Comparison of ENCODE assay signal across 9 cellular contexts in the genomic region with DNA sequence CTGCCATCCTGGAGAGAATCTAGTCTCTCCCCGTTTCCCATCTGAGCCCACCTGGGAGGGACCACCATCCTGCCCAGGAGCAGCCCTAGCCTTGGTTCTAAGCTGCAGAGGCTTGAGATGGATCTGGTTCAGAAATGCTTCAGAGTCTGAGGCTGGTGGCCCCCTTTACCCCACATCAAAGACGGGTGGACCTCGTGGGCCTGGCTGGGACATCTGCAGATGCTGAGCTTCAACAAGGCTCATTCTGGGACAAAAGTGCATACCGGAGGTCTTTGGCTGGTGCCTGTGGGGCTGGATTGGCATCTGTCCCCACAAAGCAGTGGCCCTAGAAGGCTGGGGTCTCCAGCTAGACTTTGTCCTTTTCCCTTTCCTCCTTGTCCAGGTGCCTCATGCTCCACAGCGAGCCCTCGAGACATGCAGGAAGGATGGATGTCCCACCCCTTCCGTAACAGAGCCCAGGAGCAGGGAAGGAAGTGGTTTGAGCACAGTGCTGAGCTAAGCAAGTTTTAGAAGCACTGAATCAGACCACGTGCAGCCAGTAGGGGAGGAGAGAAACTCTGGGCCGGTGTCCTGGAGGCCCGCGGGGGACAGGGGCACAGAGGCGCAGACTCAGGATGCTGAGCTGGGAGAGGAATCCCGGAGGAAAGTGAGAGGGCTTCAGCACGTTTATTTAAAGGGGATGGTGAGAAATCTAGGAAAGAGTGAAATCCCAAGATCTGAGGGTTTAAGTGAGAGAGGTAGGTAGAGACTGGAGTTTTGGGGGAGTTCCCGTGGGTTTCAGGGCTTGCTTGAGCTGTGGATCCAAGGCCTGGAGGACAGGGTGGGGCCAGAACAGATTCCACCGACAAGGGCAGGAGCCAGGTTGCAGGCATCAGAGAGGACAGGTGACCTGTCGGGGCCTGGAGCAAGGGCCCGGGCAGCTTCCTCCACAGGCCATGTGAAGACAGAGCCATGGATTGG. TPM values are rescaled to one million over a fixed set of nuclear protein-coding genes. Genes with fewer than 3 reads are reported as not detected.
DNase-seq lines count a peak whose midpoint lies in the region; ATAC-seq and TF ChIP-seq lines count a peak whose summit lies in the region.
"Had no signal": no experiment of that assay in that cellular context is flagged by ENCODE, and none has a peak within 500 bp of the region (broad histone marks: within the 10 kb centered on the region; RNA-seq: fewer than 3 reads in every experiment).

No MANE protein-coding gene starts in this region.

- in situ Hi-C loops in GM13976 (cut with MboI; ENCODE audit: low sequenced_read_pairs, unreplicated experiment) (no loop called here), ACHN (cut with HindIII; ENCODE audit: low pct_ligation_motif_present, low pct_unique_long_range_greater_than_20kb, low sequenced_read_pairs) (no loop called here)

- H3K36me3 ChIP-seq in A673 (ENCODE audit: insufficient read depth, low read length, poor library complexity, severe bottlenecking), result no peaks in the 10 kb centered on the region

- ATAC-seq in HG03039 (IDR thresholded peaks at IDR 0.05; ENCODE audit: unreplicated experiment), result peak; percentile 26
- ATAC-seq in SK-N-SH treated with all-trans-retinoic acid at 6 μM for 48 hours, result no peak

- H3K27me3 ChIP-seq in A673 (replicated peaks; ENCODE audit: insufficient read depth, low read depth, low read length, poor library complexity), result peaks cover 32% of the 10 kb centered on the region

- no peak overlapping the region for H3K27ac ChIP-seq in A673 (ENCODE audit: low read depth, low read length, poor library complexity, severe bottlenecking)

- H3K4me1 ChIP-seq in A673 (ENCODE audit: insufficient read depth, low read length, poor library complexity, severe bottlenecking), result no peaks in the 10 kb centered on the region

- DNase-seq in GM13976 (ENCODE audit: low spot score) (peak; percentile 79), mucosa of gallbladder (ENCODE audit: low spot score) (peak; percentile 44), ACHN (no peak), A673 (ENCODE audit: low spot score) (no peak), NCI-H1694 (lab: John Stamatoyannopoulos, UW) (no peak)
- peak; percentile 5 for DNase-seq in activated CD8-positive, alpha-beta memory T cell treated with anti-CD3 and anti-CD28 coated beads, Interleukin-2, amount 50 U/mL, for 24 hours (ENCODE audit: extremely low read depth)

- CTCF ChIA-PET in A673 (lab: Charles Lee), result no interaction called here

- POLR2A ChIA-PET in A673 (lab: Charles Lee; ENCODE audit: low non-redundant PET), result no interaction called here

- intact Hi-C loops in A673 (cut with micrococcal nuclease; ENCODE audit: unreplicated experiment), result no loop called here

- TF ChIP-seq CTCF in GM13976 (IDR thresholded peaks at IDR 0.05; ENCODE audit: borderline replicate concordance, control extremely low read depth, extremely low read depth, insufficient read depth, missing control alignments) (no peak), A673 (conservative IDR thresholded peaks at IDR 0.05; ENCODE audit: low read depth, low read length) (no peak)

- H3K4me3 ChIP-seq in A673 (ENCODE audit: low read depth, low read length, poor library complexity, severe bottlenecking), result no peak overlapping the region

- BruUV-seq in A673 (replicated peaks; lab: Mats Ljungman, UMichigan), result no TSS peak

- no peaks in the 10 kb centered on the region for H3K9me3 ChIP-seq in A673 (ENCODE audit: low read depth, low read length, poor library complexity, severe bottlenecking)

TF ChIP-seq in SK-N-SH treated with all-trans-retinoic acid at 6 μM for 48 hours, 23 proteins besides CTCF, POLR2A, EP300 and RAD21:
- no peak for TF ChIP-seq GLIS3 (CRISPR knock-in tag; IDR thresholded peaks at IDR 0.05)
- TF ChIP-seq, protein P1, sequence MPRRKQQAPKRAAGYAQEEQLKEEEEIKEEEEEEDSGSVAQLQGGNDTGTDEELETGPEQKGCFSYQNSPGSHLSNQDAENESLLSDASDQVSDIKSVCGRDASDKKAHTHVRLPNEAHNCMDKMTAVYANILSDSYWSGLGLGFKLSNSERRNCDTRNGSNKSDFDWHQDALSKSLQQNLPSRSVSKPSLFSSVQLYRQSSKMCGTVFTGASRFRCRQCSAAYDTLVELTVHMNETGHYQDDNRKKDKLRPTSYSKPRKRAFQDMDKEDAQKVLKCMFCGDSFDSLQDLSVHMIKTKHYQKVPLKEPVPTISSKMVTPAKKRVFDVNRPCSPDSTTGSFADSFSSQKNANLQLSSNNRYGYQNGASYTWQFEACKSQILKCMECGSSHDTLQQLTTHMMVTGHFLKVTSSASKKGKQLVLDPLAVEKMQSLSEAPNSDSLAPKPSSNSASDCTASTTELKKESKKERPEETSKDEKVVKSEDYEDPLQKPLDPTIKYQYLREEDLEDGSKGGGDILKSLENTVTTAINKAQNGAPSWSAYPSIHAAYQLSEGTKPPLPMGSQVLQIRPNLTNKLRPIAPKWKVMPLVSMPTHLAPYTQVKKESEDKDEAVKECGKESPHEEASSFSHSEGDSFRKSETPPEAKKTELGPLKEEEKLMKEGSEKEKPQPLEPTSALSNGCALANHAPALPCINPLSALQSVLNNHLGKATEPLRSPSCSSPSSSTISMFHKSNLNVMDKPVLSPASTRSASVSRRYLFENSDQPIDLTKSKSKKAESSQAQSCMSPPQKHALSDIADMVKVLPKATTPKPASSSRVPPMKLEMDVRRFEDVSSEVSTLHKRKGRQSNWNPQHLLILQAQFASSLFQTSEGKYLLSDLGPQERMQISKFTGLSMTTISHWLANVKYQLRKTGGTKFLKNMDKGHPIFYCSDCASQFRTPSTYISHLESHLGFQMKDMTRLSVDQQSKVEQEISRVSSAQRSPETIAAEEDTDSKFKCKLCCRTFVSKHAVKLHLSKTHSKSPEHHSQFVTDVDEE (CRISPR knock-in tag; IDR thresholded peaks at IDR 0.05), result no peak
- no peak for TF ChIP-seq ZNF70 (CRISPR knock-in tag; IDR thresholded peaks at IDR 0.05)
- TF ChIP-seq ARNTL (CRISPR knock-in tag; IDR thresholded peaks at IDR 0.05; ENCODE audit: borderline replicate concordance, low read depth), result no peak
- TF ChIP-seq, protein P2, sequence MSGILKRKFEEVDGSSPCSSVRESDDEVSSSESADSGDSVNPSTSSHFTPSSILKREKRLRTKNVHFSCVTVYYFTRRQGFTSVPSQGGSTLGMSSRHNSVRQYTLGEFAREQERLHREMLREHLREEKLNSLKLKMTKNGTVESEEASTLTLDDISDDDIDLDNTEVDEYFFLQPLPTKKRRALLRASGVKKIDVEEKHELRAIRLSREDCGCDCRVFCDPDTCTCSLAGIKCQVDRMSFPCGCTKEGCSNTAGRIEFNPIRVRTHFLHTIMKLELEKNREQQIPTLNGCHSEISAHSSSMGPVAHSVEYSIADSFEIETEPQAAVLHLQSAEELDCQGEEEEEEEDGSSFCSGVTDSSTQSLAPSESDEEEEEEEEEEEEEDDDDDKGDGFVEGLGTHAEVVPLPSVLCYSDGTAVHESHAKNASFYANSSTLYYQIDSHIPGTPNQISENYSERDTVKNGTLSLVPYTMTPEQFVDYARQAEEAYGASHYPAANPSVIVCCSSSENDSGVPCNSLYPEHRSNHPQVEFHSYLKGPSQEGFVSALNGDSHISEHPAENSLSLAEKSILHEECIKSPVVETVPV (CRISPR knock-in tag; IDR thresholded peaks at IDR 0.05), result no peak
TF ChIP-seq in SK-N-SH treated with all-trans-retinoic acid at 6 μM for 48 hours: peak in this region for 0.

RNA-seq across cellular contexts. Expression of a gene that starts 4.6 kb away (rescaled TPM):
- total RNA-seq in mucosa of gallbladder (18.8 TPM), A673 (2021) (not detected in 2 replicates)

RNA-seq across cellular contexts. Expression of a gene that starts 22.6 kb away (rescaled TPM):
- total RNA-seq in mucosa of gallbladder, result 5.2 TPM
- total RNA-seq in A673 (2021), result not detected in 2 replicates
- total RNA-seq: LHCN-M2 had no signal

Comparison
In these comparisons a context has a peak if more than half of its experiments do, and no peak if none do; other contexts are left out.
1. DNase-seq: peak in GM13976 (single experiment), activated CD8-positive, alpha-beta memory T cell treated with anti-CD3 and anti-CD28 coated beads, Interleukin-2, amount 50 U/mL, for 24 hours (single experiment) and mucosa of gallbladder (single experiment); none in ACHN (single experiment), A673 (single experiment) and NCI-H1694 (single experiment).
2. RNA of a gene that starts 4.6 kb away (total RNA-seq): 18.8 TPM in mucosa of gallbladder (single experiment); not detected in A673; every median in the first group is over 10 times any median in the second.